Comparison of ENCODE assay signal across 9 cellular contexts in genomic region chr1:151309851-151310323, GRCh38. TPM values are rescaled to one million over a fixed set of nuclear protein-coding genes. Genes with fewer than 3 reads are reported as not detected.
DNase-seq lines count a peak whose midpoint lies in the region; ATAC-seq and TF ChIP-seq lines count a peak whose summit lies in the region.
"Had no signal": no experiment of that assay in that cellular context is flagged by ENCODE, and none has a peak within 500 bp of the region (broad histone marks: within the 10 kb centered on the region; RNA-seq: fewer than 3 reads in every experiment).

No MANE protein-coding gene starts in this region.

- DNase-seq in activated T-cell treated with anti-CD3 and anti-CD28 coated beads, Interleukin-2, amount 50 U/mL, for 24 hours: no peak
- no peak for DNase-seq in activated T-cell treated with anti-CD3 and anti-CD28 coated beads, Interleukin-2, amount 50 U/mL, for 48 hours
- DNase-seq in lower lobe of right lung (no peak), tibial nerve (ENCODE audit: low spot score in 2 of 2) (no peak)

- ATAC-seq in lower lobe of right lung (no peak), HG03439 (IDR thresholded peaks at IDR 0.05; ENCODE audit: unreplicated experiment) (no peak), HG02870 (IDR thresholded peaks at IDR 0.05; ENCODE audit: unreplicated experiment) (no peak), HG03520 (IDR thresholded peaks at IDR 0.05; ENCODE audit: unreplicated experiment) (no peak)

- H3K27ac ChIP-seq in duodenal mucosa (ENCODE audit: low read depth, low read length): peak overlapping the region; percentile 26
- peak overlapping the region; percentile 38 for H3K27ac ChIP-seq in lower lobe of right lung
- peak overlapping the region; percentile 41 to 95 (median 74) for H3K27ac ChIP-seq in tibial nerve

- H3K9ac ChIP-seq in duodenal mucosa (ENCODE audit: low read depth in 1 of 2, low read length in 2 of 2): peak overlapping the region in 1 of 2 donors; percentile 37

- H3K4me1 ChIP-seq in duodenal mucosa (ENCODE audit: control insufficient read depth in 1 of 2, insufficient read depth in 2 of 2, low read length in 2 of 2) (peaks cover 39 to 44% of the 10 kb centered on the region in 2 donors), lower lobe of right lung (peaks cover 60% of the 10 kb centered on the region), tibial nerve (peaks cover 13 to 70% (median 57%) of the 10 kb centered on the region in 4 donors)

- peaks cover 44 to 77% of the 10 kb centered on the region in 2 donors for H3K36me3 ChIP-seq in duodenal mucosa (ENCODE audit: control insufficient read depth in 1 of 2, insufficient read depth in 2 of 2, low read length in 2 of 2)
- peaks cover 99% of the 10 kb centered on the region for H3K36me3 ChIP-seq in lower lobe of right lung
- H3K36me3 ChIP-seq in tibial nerve: peaks cover 5 to 42% (median 19%) of the 10 kb centered on the region in 3 donors

- H3K27me3 Mint-ChIP-seq in activated T-cell treated with anti-CD3 and anti-CD28 coated beads, Interleukin-2, amount 50 U/mL, for 24 hours: no peaks in the 10 kb centered on the region

- peaks cover 91% of the 10 kb centered on the region for H3K36me3 Mint-ChIP-seq in activated T-cell treated with anti-CD3 and anti-CD28 coated beads, Interleukin-2, amount 50 U/mL, for 24 hours (ENCODE audit: low read depth)

- H3K4me3 Mint-ChIP-seq in activated T-cell treated with anti-CD3 and anti-CD28 coated beads, Interleukin-2, amount 50 U/mL, for 24 hours: no peak overlapping the region
- H3K4me3 Mint-ChIP-seq: T-helper 1 cell treated with Interleukin-12 subunit alpha and Interleukin-12 subunit beta and Interleukin-4 antibody, amounts not matched to agents 30 μg/mL and 1 μg/mL, for 36 hours had no signal

- no peaks in the 10 kb centered on the region for H3K9me3 Mint-ChIP-seq in activated T-cell treated with anti-CD3 and anti-CD28 coated beads, Interleukin-2, amount 50 U/mL, for 24 hours
- H3K9me3 Mint-ChIP-seq: T-helper 1 cell treated with Interleukin-12 subunit alpha and Interleukin-12 subunit beta and Interleukin-4 antibody, amounts not matched to agents 30 μg/mL and 1 μg/mL, for 36 hours had no signal

- no peak for TF ChIP-seq POLR2A in tibial nerve (IDR thresholded peaks at IDR 0.05)

- H3K27me3 ChIP-seq in duodenal mucosa (ENCODE audit: control insufficient read depth in 1 of 2, insufficient read depth in 2 of 2, low read length in 2 of 2) (no peaks in the 10 kb centered on the region), lower lobe of right lung (ENCODE audit: low read depth) (no peaks in the 10 kb centered on the region), tibial nerve (no peaks in the 10 kb centered on the region)

- peaks cover 53% of the 10 kb centered on the region for H3K4me1 Mint-ChIP-seq in activated T-cell treated with anti-CD3 and anti-CD28 coated beads, Interleukin-2, amount 50 U/mL, for 24 hours (ENCODE audit: low read depth)

- peak overlapping the region; percentile 85 for H3K27ac Mint-ChIP-seq in activated T-cell treated with anti-CD3 and anti-CD28 coated beads, Interleukin-2, amount 50 U/mL, for 24 hours
- H3K27ac Mint-ChIP-seq: T-helper 1 cell treated with Interleukin-12 subunit alpha and Interleukin-12 subunit beta and Interleukin-4 antibody, amounts not matched to agents 30 μg/mL and 1 μg/mL, for 36 hours had no signal

- WGBS in tibial nerve, 2 donors: 19 to 25% methylated on average over 6 of the region's 6 CpGs

- TF ChIP-seq EP300 in tibial nerve (IDR thresholded peaks at IDR 0.05): no peak

- intact Hi-C loops in lower lobe of right lung (cut with DNase I): no loop called here

- TF ChIP-seq CTCF in lower lobe of right lung (IDR thresholded peaks at IDR 0.05) (no peak), tibial nerve (IDR thresholded peaks at IDR 0.05) (no peak)

- H3K4me3 ChIP-seq in duodenal mucosa (ENCODE audit: low read depth in 1 of 2, low read length in 2 of 2) (no peak overlapping the region), lower lobe of right lung (no peak overlapping the region), tibial nerve (no peak overlapping the region)

- H3K9me3 ChIP-seq in duodenal mucosa (ENCODE audit: control insufficient read depth in 1 of 2, low read length in 2 of 2) (no peaks in the 10 kb centered on the region), lower lobe of right lung (no peaks in the 10 kb centered on the region), tibial nerve (no peaks in the 10 kb centered on the region)

RNA-seq across cellular contexts. Expression of gene PI4KB, which starts 17.3 kb away (rescaled TPM):
- 66.0 TPM for total RNA-seq in lower lobe of right lung
- 100 to 1,000 TPM in 1 of 4 donors, 10 to 100 TPM in 3; 69.9 to 100 (median 72.3) TPM for total RNA-seq in tibial nerve

RNA-seq across cellular contexts. Expression of gene ZNF687, which starts 27.8 kb away (rescaled TPM):
- total RNA-seq in lower lobe of right lung (23.7 TPM), tibial nerve (10 to 100 TPM; 21.1 to 35.3 (median 27.1) TPM)

RNA-seq across cellular contexts. Expression of gene RFX5, which starts 37.2 kb away (rescaled TPM):
- total RNA-seq in lower lobe of right lung (57.6 TPM), tibial nerve (10 to 100 TPM; 17.7 to 45.0 (median 32.8) TPM)

RNA-seq across cellular contexts. Expression of gene PSMD4, which starts 55.4 kb away (rescaled TPM):
- total RNA-seq in lower lobe of right lung: 106 TPM
- total RNA-seq in tibial nerve: 100 to 1,000 TPM; 112 to 153 (median 120) TPM
